In genomic region chr13:68234278-68234677, GRCh38 we compare ENCODE assay signal across 17 cellular contexts.
DNase-seq lines count a peak whose midpoint lies in the region; ATAC-seq and TF ChIP-seq lines count a peak whose summit lies in the region.
"Had no signal": no experiment of that assay in that cellular context is flagged by ENCODE, and none has a peak within 500 bp of the region (broad histone marks: within the 10 kb centered on the region; RNA-seq: fewer than 3 reads in every experiment).

No MANE protein-coding gene starts in this region.

- intact Hi-C loops in prostate gland (cut with DNase I) = no loop called here

- H3K36me3 ChIP-seq in H7 (replicated peaks; ENCODE audit: control insufficient read depth, insufficient read depth, low read length) (no peaks in the 10 kb centered on the region), endodermal cell (ENCODE audit: control insufficient read depth, insufficient read depth, low read length) (no peaks in the 10 kb centered on the region), prostate gland (no peaks in the 10 kb centered on the region)
- H3K36me3 ChIP-seq: colonic mucosa had no signal

- H3K27me3 ChIP-seq in H7 (ENCODE audit: control insufficient read depth, insufficient read depth, low read length) (no peaks in the 10 kb centered on the region; the same call in 1 of the 2 replicates), endodermal cell (ENCODE audit: control insufficient read depth, insufficient read depth, low read length, poor library complexity, severe bottlenecking) (no peaks in the 10 kb centered on the region), prostate gland (replicated peaks; ENCODE audit: insufficient read depth) (no peaks in the 10 kb centered on the region)
- H3K27me3 ChIP-seq: colonic mucosa, foreskin keratinocyte had no signal

- no peak overlapping the region for H3K4me3 ChIP-seq in H7 (ENCODE audit: insufficient read depth, low read depth, low read length)
- H3K4me3 ChIP-seq in endodermal cell (ENCODE audit: low read length) = no peak overlapping the region
- no peak overlapping the region for H3K4me3 ChIP-seq in prostate gland
- H3K4me3 ChIP-seq: colonic mucosa had no signal

- H3K9me3 Mint-ChIP-seq in endodermal cell = no peaks in the 10 kb centered on the region

- no peak overlapping the region for H3K4me3 Mint-ChIP-seq in endodermal cell
- H3K4me3 Mint-ChIP-seq: activated naive CD8-positive, alpha-beta T cell treated with anti-CD3 and anti-CD28 coated beads for 36 hours; CD4-positive, CD25-positive, alpha-beta regulatory T cell; natural killer cell treated with Interleukin-12 subunit alpha and Interleukin-12 subunit beta and Interleukin-15 and Interleukin-18, amount 100 ng/mL, for 72 hours had no signal

- H3K9me3 ChIP-seq in endodermal cell (ENCODE audit: control insufficient read depth, low read length) (no peaks in the 10 kb centered on the region), prostate gland (no peaks in the 10 kb centered on the region)
- H3K9me3 ChIP-seq: colonic mucosa had no signal

- H3K9ac ChIP-seq in endodermal cell (ENCODE audit: extremely low read depth, low read length, poor library complexity, severe bottlenecking) = no peak overlapping the region

- TF ChIP-seq POLR2A in prostate gland (IDR thresholded peaks at IDR 0.05) = no peak

- no peak overlapping the region for H3K27ac ChIP-seq in endodermal cell (ENCODE audit: low read depth, low read length)
- H3K27ac ChIP-seq in prostate gland = no peak overlapping the region
- H3K27ac ChIP-seq: colonic mucosa, foreskin keratinocyte had no signal

- H3K4me1 ChIP-seq in endodermal cell (ENCODE audit: control insufficient read depth, insufficient read depth, low read length) = no peaks in the 10 kb centered on the region
- no peaks in the 10 kb centered on the region for H3K4me1 ChIP-seq in prostate gland (replicated peaks)
- H3K4me1 ChIP-seq: colonic mucosa, foreskin keratinocyte had no signal

- H3K36me3 Mint-ChIP-seq in endodermal cell (ENCODE audit: low read depth) = no peaks in the 10 kb centered on the region
- H3K36me3 Mint-ChIP-seq: activated naive CD8-positive, alpha-beta T cell treated with anti-CD3 and anti-CD28 coated beads for 36 hours; CD4-positive, CD25-positive, alpha-beta regulatory T cell; natural killer cell treated with Interleukin-12 subunit alpha and Interleukin-12 subunit beta and Interleukin-15 and Interleukin-18, amount 100 ng/mL, for 72 hours had no signal

- ATAC-seq in left lobe of liver = peak; percentile 52
- no peak for ATAC-seq in GM21576 (IDR thresholded peaks at IDR 0.05; ENCODE audit: unreplicated experiment)
- ATAC-seq: foreskin keratinocyte; natural killer cell treated with Interleukin-12 subunit alpha and Interleukin-12 subunit beta and Interleukin-15 and Interleukin-18, amount 100 ng/mL, for 72 hours had no signal

- DNase-seq in H7 (peak; percentile 11), OCI-M1 (lab: John Stamatoyannopoulos, UW) (peak; percentile 54), endodermal cell (no peak), left lobe of liver (ENCODE audit: low spot score) (no peak), globus pallidus (ENCODE audit: low spot score) (no peak), prostate gland (ENCODE audit: low spot score) (no peak)
- DNase-seq in effector CD8-positive, alpha-beta T cell (lab: John Stamatoyannopoulos, UW) = no peak
- DNase-seq: activated CD4-positive, CD25-positive, alpha-beta regulatory T cell treated with anti-CD3 and anti-CD28 coated beads, Interleukin-2, amount 50 U/mL, for 72 hours; activated naive CD8-positive, alpha-beta T cell treated with anti-CD3 and anti-CD28 coated beads for 36 hours; activated T-cell treated with anti-CD3 and anti-CD28 coated beads for 4 hours; CD4-positive, CD25-positive, alpha-beta regulatory T cell; colonic mucosa; IMR-90; NCI-H1694 had no signal

- H3K27me3 Mint-ChIP-seq in endodermal cell (ENCODE audit: insufficient read depth) = no peaks in the 10 kb centered on the region
- H3K27me3 Mint-ChIP-seq: activated naive CD8-positive, alpha-beta T cell treated with anti-CD3 and anti-CD28 coated beads for 36 hours; CD4-positive, CD25-positive, alpha-beta regulatory T cell; natural killer cell treated with Interleukin-12 subunit alpha and Interleukin-12 subunit beta and Interleukin-15 and Interleukin-18, amount 100 ng/mL, for 72 hours had no signal

- no peak overlapping the region for H3K27ac Mint-ChIP-seq in endodermal cell
- H3K27ac Mint-ChIP-seq: activated naive CD8-positive, alpha-beta T cell treated with anti-CD3 and anti-CD28 coated beads for 36 hours; CD4-positive, CD25-positive, alpha-beta regulatory T cell; natural killer cell treated with Interleukin-12 subunit alpha and Interleukin-12 subunit beta and Interleukin-15 and Interleukin-18, amount 100 ng/mL, for 72 hours had no signal

- TF ChIP-seq CTCF in endodermal cell (conservative IDR thresholded peaks at IDR 0.05) (peak; percentile 14), prostate gland (IDR thresholded peaks at IDR 0.05) (no peak)

- H3K4me1 Mint-ChIP-seq in endodermal cell = no peaks in the 10 kb centered on the region
- H3K4me1 Mint-ChIP-seq: activated naive CD8-positive, alpha-beta T cell treated with anti-CD3 and anti-CD28 coated beads for 36 hours; CD4-positive, CD25-positive, alpha-beta regulatory T cell had no signal

Comparison
In these comparisons a context has a peak if more than half of its experiments do, and no peak if none do; other contexts are left out.
1. DNase-seq: peak in H7 (single experiment) and OCI-M1 (single experiment); none in endodermal cell (single experiment), left lobe of liver (single experiment), effector CD8-positive, alpha-beta T cell (single experiment), globus pallidus (single experiment) and prostate gland (single experiment).